In genomic region chr2:28395334-28396061, GRCh38 we compare ENCODE assay signal across 8 cellular contexts. TPM values are rescaled to one million over a fixed set of nuclear protein-coding genes. Genes with fewer than 3 reads are reported as not detected.
A peak's percentile ranks its signal among the peaks of the same experiment; 100 is the strongest.
DNase-seq lines count a peak whose midpoint lies in the region; ATAC-seq and TF ChIP-seq lines count a peak whose summit lies in the region.

No MANE protein-coding gene starts in this region.

- TF ChIP-seq CTCF in RWPE2 (IDR thresholded peaks at IDR 0.05; ENCODE audit: poor library complexity, severe bottlenecking) (no peak), fibroblast of villous mesenchyme (IDR thresholded peaks at IDR 0.05; ENCODE audit: insufficient read depth, low read depth, low read length) (no peak), sigmoid colon (IDR thresholded peaks at IDR 0.05) (no peak)

- TF ChIP-seq EP300 in sigmoid colon (IDR thresholded peaks at IDR 0.05): peak in 1 of 4 donors; percentile 64

- no peaks in the 10 kb centered on the region for H3K27me3 ChIP-seq in RWPE2 (ENCODE audit: insufficient read depth, poor library complexity, severe bottlenecking)
- H3K27me3 ChIP-seq in sigmoid colon: no peaks in the 10 kb centered on the region

- peak; percentile 59 for DNase-seq in G401 (ENCODE audit: low spot score)
- DNase-seq in RWPE2 (ENCODE audit: low spot score): peak; percentile 45
- DNase-seq in fibroblast of villous mesenchyme (ENCODE audit: low read depth): peak; percentile 89
- DNase-seq in sigmoid colon: peak; percentile 91
- DNase-seq in NCI-H526 (lab: John Stamatoyannopoulos, UW): no peak
- no peak for DNase-seq in ACHN

- H3K36me3 ChIP-seq in RWPE2 (ENCODE audit: low read depth) (peaks cover 64% of the 10 kb centered on the region), sigmoid colon (peaks cover 0 to 12% (median 0%) of the 10 kb centered on the region in 4 donors)

- TF ChIP-seq POLR2A in sigmoid colon (IDR thresholded peaks at IDR 0.05): peak; percentile 38 to 59

- in situ Hi-C loops in G401 (cut with HindIII; ENCODE audit: low sequenced_read_pairs): no loop called here
- in situ Hi-C loops in ACHN (cut with HindIII; ENCODE audit: low pct_ligation_motif_present, low pct_unique_long_range_greater_than_20kb, low sequenced_read_pairs): no loop called here

- intact Hi-C loops in sigmoid colon (cut with DNase I): loop anchor here (2.0 to 5.0 kb wide), 3 partner anchors 617 to 688 kb away; no protein-coding TSS in a partner anchor

- no peak for ATAC-seq in RWPE2 (ENCODE audit: low read depth)
- no peak for ATAC-seq in GM21526 (IDR thresholded peaks at IDR 0.05; ENCODE audit: low FRiP score, unreplicated experiment)
- no peak for ATAC-seq in HG02763 (IDR thresholded peaks at IDR 0.05; ENCODE audit: unreplicated experiment)

- H3K27ac ChIP-seq in RWPE2 (ENCODE audit: poor library complexity, severe bottlenecking) (peak overlapping the region; percentile 94), sigmoid colon (peak overlapping the region; percentile 97 to 100 (median 100))

- H3K4me3 ChIP-seq in RWPE2 (ENCODE audit: severe bottlenecking): peak overlapping the region; percentile 83
- H3K4me3 ChIP-seq in fibroblast of villous mesenchyme (ENCODE audit: low read depth, low read length): peak overlapping the region; percentile 80
- peak overlapping the region; percentile 96 to 99 (median 98) for H3K4me3 ChIP-seq in sigmoid colon

- H3K9me3 ChIP-seq in RWPE2 (ENCODE audit: severe bottlenecking) (no peaks in the 10 kb centered on the region), sigmoid colon (no peaks in the 10 kb centered on the region)

- peaks cover 33% of the 10 kb centered on the region for H3K4me1 ChIP-seq in RWPE2 (ENCODE audit: insufficient read depth, poor library complexity, severe bottlenecking)
- peaks cover 0 to 47% (median 38%) of the 10 kb centered on the region in 4 donors for H3K4me1 ChIP-seq in sigmoid colon

- WGBS in sigmoid colon, 2 donors: 4 to 19% methylated on average over 15 of the region's 15 CpGs

RNA-seq across cellular contexts. Expression of gene FOSL2, which starts 2.8 kb away (rescaled TPM):
- total RNA-seq in G401 (2014; rRNA removed; shearing (Covaris generic)): 12.1 and 16.1 TPM in 2 replicates
- 42.5 and 81.6 TPM in 2 replicates for total RNA-seq in fibroblast of villous mesenchyme
- 100 to 1,000 TPM in 1 of 4 donors, 10 to 100 TPM in 3; 38.9 to 208 (median 67.3) TPM for total RNA-seq in sigmoid colon
- 10 to 100 TPM; 30.0 to 66.2 (median 55.0) TPM for polyA plus RNA-seq in sigmoid colon

Comparison
In these comparisons a context has a peak if more than half of its experiments do, and no peak if none do; other contexts are left out.
1. DNase-seq: peak in G401 (single experiment), RWPE2 (single experiment), fibroblast of villous mesenchyme (single experiment) and sigmoid colon (single experiment); none in NCI-H526 (0 of 2) and ACHN (single experiment).
2. Peak in every context shown above with its lines, with median percentiles within 50 percentile points of each other: H3K4me3 ChIP-seq.